ENCODE assay signal across 1 cellular context in the genomic region with DNA sequence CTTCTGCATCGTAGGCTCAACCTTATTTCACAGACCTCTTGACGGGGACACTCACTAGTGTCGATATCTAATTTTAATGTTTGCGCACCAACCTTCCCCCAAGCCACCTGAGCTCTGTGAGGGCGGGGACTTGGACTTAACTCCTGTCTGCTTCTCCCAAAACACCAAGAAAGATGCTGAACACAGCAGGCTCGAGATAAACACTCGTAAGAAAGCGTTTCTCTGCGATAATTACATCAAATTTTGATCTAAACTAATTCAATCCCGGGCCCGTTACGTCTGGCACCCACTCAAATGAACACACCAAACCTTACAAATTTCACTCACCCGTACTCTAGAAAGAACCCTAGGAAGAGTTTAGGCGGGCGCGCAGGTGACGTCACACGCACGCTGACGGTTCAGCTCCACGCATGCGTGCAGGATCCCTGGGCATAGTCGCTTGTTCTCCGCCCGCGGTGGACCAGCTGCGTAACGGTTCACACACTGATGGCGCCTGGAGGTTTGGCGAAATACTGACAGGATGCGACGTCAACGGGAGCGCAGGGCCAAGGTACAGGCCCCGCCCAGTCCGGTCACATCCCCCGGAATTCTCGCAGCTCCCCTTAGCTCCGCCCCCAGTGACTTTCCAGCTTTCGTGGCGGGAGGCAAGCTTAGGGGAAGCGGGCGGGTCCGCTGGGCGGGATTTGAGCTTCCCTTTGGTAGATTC.
TF ChIP-seq lines count a peak whose summit lies in the region.

TSS of gene POT1 (minus strand) at position 359 of the 706 bp plus-strand sequence. CDS start 32,652 bp downstream, outside the sequence.

TF ChIP-seq in HEK293, 187 proteins besides CTCF, POLR2A, EP300 and RAD21 (continued from another document and continues in another):
- TF ChIP-seq ZNF133 (tag by site-specific recombination; IDR thresholded peaks at IDR 0.05), result no peak
- TF ChIP-seq ZNF660 (tag by site-specific recombination; IDR thresholded peaks at IDR 0.05), result 0 out of 2 replicates have a peak, but pooled peaks have one; percentile 69
- no peak for TF ChIP-seq ZNF585B (tag by site-specific recombination; IDR thresholded peaks at IDR 0.05)
- TF ChIP-seq ZNF350 (tag by site-specific recombination; IDR thresholded peaks at IDR 0.05), result no peak
- TF ChIP-seq ZNF266 (tag by site-specific recombination; IDR thresholded peaks at IDR 0.05; ENCODE audit: low read depth), result no peak
- TF ChIP-seq, protein P1, sequence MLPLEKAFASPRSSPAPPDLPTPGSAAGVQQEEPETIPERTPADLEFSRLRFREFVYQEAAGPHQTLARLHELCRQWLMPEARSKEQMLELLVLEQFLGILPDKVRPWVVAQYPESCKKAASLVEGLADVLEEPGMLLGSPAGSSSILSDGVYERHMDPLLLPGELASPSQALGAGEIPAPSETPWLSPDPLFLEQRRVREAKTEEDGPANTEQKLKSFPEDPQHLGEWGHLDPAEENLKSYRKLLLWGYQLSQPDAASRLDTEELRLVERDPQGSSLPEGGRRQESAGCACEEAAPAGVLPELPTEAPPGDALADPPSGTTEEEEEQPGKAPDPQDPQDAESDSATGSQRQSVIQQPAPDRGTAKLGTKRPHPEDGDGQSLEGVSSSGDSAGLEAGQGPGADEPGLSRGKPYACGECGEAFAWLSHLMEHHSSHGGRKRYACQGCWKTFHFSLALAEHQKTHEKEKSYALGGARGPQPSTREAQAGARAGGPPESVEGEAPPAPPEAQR (tag by site-specific recombination; IDR thresholded peaks at IDR 0.05), result no peak
- TF ChIP-seq ZEB2 (tag by site-specific recombination; IDR thresholded peaks at IDR 0.05), result peak; percentile 62
- no peak for TF ChIP-seq ZBTB44 (tag by site-specific recombination; IDR thresholded peaks at IDR 0.05)
- peak; percentile 52 for TF ChIP-seq ZNF335 (tag by site-specific recombination; conservative IDR thresholded peaks at IDR 0.05)
- TF ChIP-seq ZNF37A (tag by site-specific recombination; IDR thresholded peaks at IDR 0.05), result no peak
- TF ChIP-seq, protein P2, sequence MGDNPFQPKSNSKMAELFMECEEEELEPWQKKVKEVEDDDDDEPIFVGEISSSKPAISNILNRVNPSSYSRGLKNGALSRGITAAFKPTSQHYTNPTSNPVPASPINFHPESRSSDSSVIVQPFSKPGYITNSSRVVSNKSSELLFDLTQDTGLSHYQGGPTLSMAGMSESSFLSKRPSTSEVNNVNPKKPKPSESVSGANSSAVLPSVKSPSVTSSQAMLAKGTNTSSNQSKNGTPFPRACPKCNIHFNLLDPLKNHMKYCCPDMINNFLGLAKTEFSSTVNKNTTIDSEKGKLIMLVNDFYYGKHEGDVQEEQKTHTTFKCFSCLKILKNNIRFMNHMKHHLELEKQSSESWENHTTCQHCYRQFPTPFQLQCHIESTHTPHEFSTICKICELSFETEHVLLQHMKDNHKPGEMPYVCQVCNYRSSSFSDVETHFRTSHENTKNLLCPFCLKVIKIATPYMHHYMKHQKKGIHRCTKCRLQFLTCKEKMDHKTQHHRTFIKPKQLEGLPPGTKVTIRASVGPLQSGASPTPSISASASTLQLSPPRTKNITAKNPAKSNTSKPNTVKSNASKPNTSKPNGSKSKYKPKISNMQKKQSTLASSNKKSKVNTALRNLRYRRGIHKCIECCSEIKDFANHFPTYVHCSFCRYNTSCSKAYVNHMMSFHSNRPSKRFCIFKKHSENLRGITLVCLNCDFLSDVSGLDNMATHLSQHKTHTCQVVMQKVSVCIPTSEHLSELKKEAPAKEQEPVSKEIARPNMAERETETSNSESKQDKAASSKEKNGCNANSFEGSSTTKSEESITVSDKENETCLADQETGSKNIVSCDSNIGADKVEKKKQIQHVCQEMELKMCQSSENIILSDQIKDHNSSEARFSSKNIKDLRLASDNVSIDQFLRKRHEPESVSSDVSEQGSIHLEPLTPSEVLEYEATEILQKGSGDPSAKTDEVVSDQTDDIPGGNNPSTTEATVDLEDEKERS (tag by site-specific recombination; IDR thresholded peaks at IDR 0.05), result no peak
- TF ChIP-seq ZNF623 (tag by site-specific recombination; IDR thresholded peaks at IDR 0.05), result no peak
- TF ChIP-seq ZNF626 (tag by site-specific recombination; IDR thresholded peaks at IDR 0.05), result no peak
- TF ChIP-seq, protein P3, sequence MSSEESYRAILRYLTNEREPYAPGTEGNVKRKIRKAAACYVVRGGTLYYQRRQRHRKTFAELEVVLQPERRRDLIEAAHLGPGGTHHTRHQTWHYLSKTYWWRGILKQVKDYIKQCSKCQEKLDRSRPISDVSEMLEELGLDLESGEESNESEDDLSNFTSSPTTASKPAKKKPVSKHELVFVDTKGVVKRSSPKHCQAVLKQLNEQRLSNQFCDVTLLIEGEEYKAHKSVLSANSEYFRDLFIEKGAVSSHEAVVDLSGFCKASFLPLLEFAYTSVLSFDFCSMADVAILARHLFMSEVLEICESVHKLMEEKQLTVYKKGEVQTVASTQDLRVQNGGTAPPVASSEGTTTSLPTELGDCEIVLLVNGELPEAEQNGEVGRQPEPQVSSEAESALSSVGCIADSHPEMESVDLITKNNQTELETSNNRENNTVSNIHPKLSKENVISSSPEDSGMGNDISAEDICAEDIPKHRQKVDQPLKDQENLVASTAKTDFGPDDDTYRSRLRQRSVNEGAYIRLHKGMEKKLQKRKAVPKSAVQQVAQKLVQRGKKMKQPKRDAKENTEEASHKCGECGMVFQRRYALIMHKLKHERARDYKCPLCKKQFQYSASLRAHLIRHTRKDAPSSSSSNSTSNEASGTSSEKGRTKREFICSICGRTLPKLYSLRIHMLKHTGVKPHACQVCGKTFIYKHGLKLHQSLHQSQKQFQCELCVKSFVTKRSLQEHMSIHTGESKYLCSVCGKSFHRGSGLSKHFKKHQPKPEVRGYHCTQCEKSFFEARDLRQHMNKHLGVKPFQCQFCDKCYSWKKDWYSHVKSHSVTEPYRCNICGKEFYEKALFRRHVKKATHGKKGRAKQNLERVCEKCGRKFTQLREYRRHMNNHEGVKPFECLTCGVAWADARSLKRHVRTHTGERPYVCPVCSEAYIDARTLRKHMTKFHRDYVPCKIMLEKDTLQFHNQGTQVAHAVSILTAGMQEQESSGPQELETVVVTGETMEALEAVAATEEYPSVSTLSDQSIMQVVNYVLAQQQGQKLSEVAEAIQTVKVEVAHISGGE (tag by site-specific recombination; conservative IDR thresholded peaks at IDR 0.05; ENCODE audit: low read depth), result peak; percentile 58
- no peak for TF ChIP-seq ZSCAN16 (tag by site-specific recombination; IDR thresholded peaks at IDR 0.05)
- no peak for TF ChIP-seq ZSCAN4 (tag by site-specific recombination; IDR thresholded peaks at IDR 0.05)
- TF ChIP-seq ZFP3 (tag by site-specific recombination; IDR thresholded peaks at IDR 0.05; ENCODE audit: low read depth), result no peak
- TF ChIP-seq BCL11A (tag by site-specific recombination; IDR thresholded peaks at IDR 0.05; ENCODE audit: low read depth), result no peak
- TF ChIP-seq FEZF1 (tag by site-specific recombination; IDR thresholded peaks at IDR 0.05), result no peak
- TF ChIP-seq ZNF112 (tag by site-specific recombination; IDR thresholded peaks at IDR 0.05), result no peak
- no peak for TF ChIP-seq ZNF830 (tag by site-specific recombination; IDR thresholded peaks at IDR 0.05; ENCODE audit: low read depth)
- peak; percentile 97 for TF ChIP-seq SP2 (tag by site-specific recombination; IDR thresholded peaks at IDR 0.05)
- TF ChIP-seq ZNF302 (tag by site-specific recombination; IDR thresholded peaks at IDR 0.05; ENCODE audit: low read depth), result no peak
- TF ChIP-seq ZBTB8A (tag by site-specific recombination; IDR thresholded peaks at IDR 0.05), result peak; percentile 81
- no peak for TF ChIP-seq KLF17 (tag by site-specific recombination; IDR thresholded peaks at IDR 0.05)
- no peak for TF ChIP-seq ZNF148 (tag by site-specific recombination; IDR thresholded peaks at IDR 0.05; ENCODE audit: borderline replicate concordance)
- TF ChIP-seq GFI1B (tag by site-specific recombination; IDR thresholded peaks at IDR 0.05), result no peak
- no peak for TF ChIP-seq ZNF792 (tag by site-specific recombination; IDR thresholded peaks at IDR 0.05)
- no peak for TF ChIP-seq ZNF211 (tag by site-specific recombination; IDR thresholded peaks at IDR 0.05; ENCODE audit: low read depth)
- no peak for TF ChIP-seq ZNF549 (tag by site-specific recombination; IDR thresholded peaks at IDR 0.05)
- TF ChIP-seq ZNF791 (tag by site-specific recombination; IDR thresholded peaks at IDR 0.05), result no peak
- TF ChIP-seq ZNF544 (tag by site-specific recombination; IDR thresholded peaks at IDR 0.05), result no peak
- no peak for TF ChIP-seq ZNF843 (tag by site-specific recombination; IDR thresholded peaks at IDR 0.05)
- TF ChIP-seq, protein P4, sequence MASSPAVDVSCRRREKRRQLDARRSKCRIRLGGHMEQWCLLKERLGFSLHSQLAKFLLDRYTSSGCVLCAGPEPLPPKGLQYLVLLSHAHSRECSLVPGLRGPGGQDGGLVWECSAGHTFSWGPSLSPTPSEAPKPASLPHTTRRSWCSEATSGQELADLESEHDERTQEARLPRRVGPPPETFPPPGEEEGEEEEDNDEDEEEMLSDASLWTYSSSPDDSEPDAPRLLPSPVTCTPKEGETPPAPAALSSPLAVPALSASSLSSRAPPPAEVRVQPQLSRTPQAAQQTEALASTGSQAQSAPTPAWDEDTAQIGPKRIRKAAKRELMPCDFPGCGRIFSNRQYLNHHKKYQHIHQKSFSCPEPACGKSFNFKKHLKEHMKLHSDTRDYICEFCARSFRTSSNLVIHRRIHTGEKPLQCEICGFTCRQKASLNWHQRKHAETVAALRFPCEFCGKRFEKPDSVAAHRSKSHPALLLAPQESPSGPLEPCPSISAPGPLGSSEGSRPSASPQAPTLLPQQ (tag by site-specific recombination; IDR thresholded peaks at IDR 0.05), result 0 out of 2 replicates have a peak, but pooled peaks have one; percentile 48
- no peak for TF ChIP-seq MZF1 (tag by site-specific recombination; IDR thresholded peaks at IDR 0.05; ENCODE audit: borderline replicate concordance)
- no peak for TF ChIP-seq ZNF391 (tag by site-specific recombination; IDR thresholded peaks at IDR 0.05; ENCODE audit: borderline replicate concordance, low read depth)
- TF ChIP-seq, protein P5, sequence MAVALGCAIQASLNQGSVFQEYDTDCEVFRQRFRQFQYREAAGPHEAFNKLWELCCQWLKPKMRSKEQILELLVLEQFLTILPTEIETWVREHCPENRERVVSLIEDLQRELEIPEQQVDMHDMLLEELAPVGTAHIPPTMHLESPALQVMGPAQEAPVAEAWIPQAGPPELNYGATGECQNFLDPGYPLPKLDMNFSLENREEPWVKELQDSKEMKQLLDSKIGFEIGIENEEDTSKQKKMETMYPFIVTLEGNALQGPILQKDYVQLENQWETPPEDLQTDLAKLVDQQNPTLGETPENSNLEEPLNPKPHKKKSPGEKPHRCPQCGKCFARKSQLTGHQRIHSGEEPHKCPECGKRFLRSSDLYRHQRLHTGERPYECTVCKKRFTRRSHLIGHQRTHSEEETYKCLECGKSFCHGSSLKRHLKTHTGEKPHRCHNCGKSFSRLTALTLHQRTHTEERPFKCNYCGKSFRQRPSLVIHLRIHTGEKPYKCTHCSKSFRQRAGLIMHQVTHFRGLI (tag by site-specific recombination; IDR thresholded peaks at IDR 0.05), result no peak
- TF ChIP-seq, protein P6, sequence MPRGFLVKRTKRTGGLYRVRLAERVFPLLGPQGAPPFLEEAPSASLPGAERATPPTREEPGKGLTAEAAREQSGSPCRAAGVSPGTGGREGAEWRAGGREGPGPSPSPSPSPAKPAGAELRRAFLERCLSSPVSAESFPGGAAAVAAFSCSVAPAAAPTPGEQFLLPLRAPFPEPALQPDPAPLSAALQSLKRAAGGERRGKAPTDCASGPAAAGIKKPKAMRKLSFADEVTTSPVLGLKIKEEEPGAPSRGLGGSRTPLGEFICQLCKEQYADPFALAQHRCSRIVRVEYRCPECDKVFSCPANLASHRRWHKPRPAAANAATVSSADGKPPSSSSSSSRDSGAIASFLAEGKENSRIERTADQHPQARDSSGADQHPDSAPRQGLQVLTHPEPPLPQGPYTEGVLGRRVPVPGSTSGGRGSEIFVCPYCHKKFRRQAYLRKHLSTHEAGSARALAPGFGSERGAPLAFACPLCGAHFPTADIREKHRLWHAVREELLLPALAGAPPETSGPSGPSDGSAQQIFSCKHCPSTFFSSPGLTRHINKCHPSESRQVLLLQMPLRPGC (tag by site-specific recombination; IDR thresholded peaks at IDR 0.05), result peak; percentile 49; the same call in 1 of the 2 replicates
